In genomic region chr12:121218588-121219352, GRCh38 we compare ENCODE assay signal across 24 cellular contexts. TPM values are rescaled to one million over a fixed set of nuclear protein-coding genes. Genes with fewer than 3 reads are reported as not detected.
A peak's percentile ranks its signal among the peaks of the same experiment; 100 is the strongest.
DNase-seq lines count a peak whose midpoint lies in the region; ATAC-seq and TF ChIP-seq lines count a peak whose summit lies in the region.
"Had no signal": no experiment of that assay in that cellular context is flagged by ENCODE, and none has a peak within 500 bp of the region (broad histone marks: within the 10 kb centered on the region; RNA-seq: fewer than 3 reads in every experiment).

No MANE protein-coding gene starts in this region.

- DNase-seq in activated naive CD4-positive, alpha-beta T cell treated with Interleukin-2 at 50 U/mL for 16 hours, result no peak
- DNase-seq in SK-N-DZ (ENCODE audit: low spot score) (peak; percentile 72), left colon (peak in 1 of 2 donors; percentile 54), stomach (no peak), DMS114 treated with DMSO at 0.1 percent for 48 hours (lab: John Stamatoyannopoulos, UW; ENCODE audit: unreplicated experiment) (no peak), NCI-H82 treated with DMSO at 0.1 percent for 48 hours (lab: John Stamatoyannopoulos, UW; ENCODE audit: unreplicated experiment) (no peak)
- no peak for DNase-seq in activated naive CD8-positive, alpha-beta T cell treated with anti-CD3 and anti-CD28 coated beads, Interleukin-2, amount 50 U/mL, for 24 hours
- DNase-seq: activated CD4-positive, alpha-beta T cell treated with anti-CD3 and anti-CD28 coated beads for 48 hours; activated CD8-positive, alpha-beta memory T cell treated with anti-CD3 and anti-CD28 coated beads, Interleukin-2, amount 50 U/mL, for 4 hours; activated gamma-delta T cell treated with Interleukin-2 at 50 U/mL for 16 hours; amygdala; foreskin keratinocyte; heart right ventricle; natural killer cell; NCI-H1092 treated with DMSO at 0.1 percent for 48 hours; NCI-H2107; NCI-H446 treated with DMSO at 0.1 percent for 48 hours; stimulated activated CD4-positive, alpha-beta T cell treated with anti-CD3 and anti-CD28 coated beads, Interleukin-4, amount 100 ng/mL, for 4 hours; stimulated activated naive CD8-positive, alpha-beta T cell treated with anti-CD3 and anti-CD28 coated beads, Interleukin-15, Interleukin-2, amounts not matched to agents 100 U/mL and 50 U/mL, for 24 hours had no signal

- no peak for TF ChIP-seq POLR2A in stomach (IDR thresholded peaks at IDR 0.05)

- H3K4me1 ChIP-seq in stomach, result peaks cover 46 to 61% (median 51%) of the 10 kb centered on the region in 4 donors

- peaks cover 9% of the 10 kb centered on the region for H3K36me3 Mint-ChIP-seq in activated naive CD4-positive, alpha-beta T cell treated with anti-CD3 and anti-CD28 coated beads, Interleukin-2, amount 50 U/mL, for 24 hours
- H3K36me3 Mint-ChIP-seq in activated naive CD8-positive, alpha-beta T cell treated with anti-CD3 and anti-CD28 coated beads, Interleukin-2, amount 50 U/mL, for 24 hours (ENCODE audit: low read depth), result peaks cover 22% of the 10 kb centered on the region
- H3K36me3 Mint-ChIP-seq: natural killer cell had no signal

- 61 to 76% (median 74%) methylated on average over 17 to 18 of the region's 18 CpGs for WGBS in stomach, 5 donors

- H3K36me3 ChIP-seq in stomach, result peaks cover 4 to 63% (median 59%) of the 10 kb centered on the region in 4 donors

- H3K27me3 ChIP-seq in stomach, result no peaks in the 10 kb centered on the region
- H3K27me3 ChIP-seq: foreskin keratinocyte, heart right ventricle, right atrium auricular region had no signal

- no peaks in the 10 kb centered on the region for H3K9me3 ChIP-seq in stomach
- H3K9me3 ChIP-seq: heart right ventricle, right atrium auricular region had no signal

- H3K27me3 Mint-ChIP-seq in activated naive CD4-positive, alpha-beta T cell treated with anti-CD3 and anti-CD28 coated beads, Interleukin-2, amount 50 U/mL, for 24 hours, result no peaks in the 10 kb centered on the region
- no peaks in the 10 kb centered on the region for H3K27me3 Mint-ChIP-seq in activated naive CD8-positive, alpha-beta T cell treated with anti-CD3 and anti-CD28 coated beads, Interleukin-2, amount 50 U/mL, for 24 hours
- H3K27me3 Mint-ChIP-seq: type B pancreatic cell had no signal

- H3K27ac Mint-ChIP-seq in activated naive CD4-positive, alpha-beta T cell treated with anti-CD3 and anti-CD28 coated beads, Interleukin-2, amount 50 U/mL, for 24 hours, result peak overlapping the region; percentile 7
- H3K27ac Mint-ChIP-seq in activated naive CD8-positive, alpha-beta T cell treated with anti-CD3 and anti-CD28 coated beads, Interleukin-2, amount 50 U/mL, for 24 hours, result no peak overlapping the region

- no peak for TF ChIP-seq CTCF in stomach (IDR thresholded peaks at IDR 0.05)

- H3K27ac ChIP-seq in stomach, result peak overlapping the region; percentile 33 to 90 (median 71)
- H3K27ac ChIP-seq: coronary artery, foreskin keratinocyte, heart right ventricle, right atrium auricular region had no signal

- no peak overlapping the region for H3K4me3 ChIP-seq in stomach
- H3K4me3 ChIP-seq: coronary artery, heart right ventricle, right atrium auricular region had no signal

- no peak for TF ChIP-seq EP300 in stomach (IDR thresholded peaks at IDR 0.05)

- H3K4me3 Mint-ChIP-seq in activated naive CD4-positive, alpha-beta T cell treated with anti-CD3 and anti-CD28 coated beads, Interleukin-2, amount 50 U/mL, for 24 hours, result no peak overlapping the region
- H3K4me3 Mint-ChIP-seq in activated naive CD8-positive, alpha-beta T cell treated with anti-CD3 and anti-CD28 coated beads, Interleukin-2, amount 50 U/mL, for 24 hours, result no peak overlapping the region
- H3K4me3 Mint-ChIP-seq: natural killer cell, type B pancreatic cell had no signal

- ATAC-seq in left colon, result peak; percentile 24
- ATAC-seq in activated naive CD8-positive, alpha-beta T cell treated with anti-CD3 and anti-CD28 coated beads, Interleukin-2, amount 50 U/mL, for 24 hours, result no peak
- ATAC-seq: esophagus mucosa; foreskin keratinocyte; heart right ventricle; natural killer cell; stimulated activated naive CD8-positive, alpha-beta T cell treated with anti-CD3 and anti-CD28 coated beads, Interleukin-15, Interleukin-2, amounts not matched to agents 100 U/mL and 50 U/mL, for 24 hours had no signal

- intact Hi-C loops in left colon (cut with DNase I, micrococcal nuclease) (no loop called here), stomach (cut with DNase I; ENCODE audit: low total_unique reads) (no loop called here)

- no peaks in the 10 kb centered on the region for H3K9me3 Mint-ChIP-seq in activated naive CD4-positive, alpha-beta T cell treated with anti-CD3 and anti-CD28 coated beads, Interleukin-2, amount 50 U/mL, for 24 hours
- no peaks in the 10 kb centered on the region for H3K9me3 Mint-ChIP-seq in activated naive CD8-positive, alpha-beta T cell treated with anti-CD3 and anti-CD28 coated beads, Interleukin-2, amount 50 U/mL, for 24 hours
- H3K9me3 Mint-ChIP-seq: natural killer cell, type B pancreatic cell had no signal

- H3K4me1 Mint-ChIP-seq in activated naive CD4-positive, alpha-beta T cell treated with anti-CD3 and anti-CD28 coated beads, Interleukin-2, amount 50 U/mL, for 24 hours, result peaks cover 39% of the 10 kb centered on the region
- H3K4me1 Mint-ChIP-seq in activated naive CD8-positive, alpha-beta T cell treated with anti-CD3 and anti-CD28 coated beads, Interleukin-2, amount 50 U/mL, for 24 hours, result peaks cover 38% of the 10 kb centered on the region

RNA-seq across cellular contexts. Expression of gene P2RX4, which starts 8.8 kb away (rescaled TPM):
- 1.1 and 6.1 TPM in 2 replicates for polyA plus RNA-seq in SK-N-DZ (2014; cell fraction: cytosol; rRNA removed)
- polyA plus RNA-seq in SK-N-DZ (2014; cell fraction: nucleus; rRNA removed), result 2.0 and 7.7 TPM in 2 replicates
- total RNA-seq in left colon (100 to 1,000 TPM; 131 to 146 TPM), stomach (10 to 100 TPM; 13.8 to 65.2 (median 28.8) TPM)
- 10 to 100 TPM; 14.1 to 29.5 (median 24.0) TPM for polyA plus RNA-seq in stomach
